24 cellular contexts compared by ENCODE assay signal in genomic region chr6:138226701-138227315, GRCh38. TPM values are rescaled to one million over a fixed set of nuclear protein-coding genes. Genes with fewer than 3 reads are reported as not detected.
DNase-seq lines count a peak whose midpoint lies in the region; ATAC-seq, FAIRE-seq and TF ChIP-seq lines count a peak whose summit lies in the region.
"Had no signal": no experiment of that assay in that cellular context is flagged by ENCODE, and none has a peak within 500 bp of the region (broad histone marks: within the 10 kb centered on the region; RNA-seq: fewer than 3 reads in every experiment).

No MANE protein-coding gene starts in this region.

- peaks cover 45% of the 10 kb centered on the region for H3K4me1 Mint-ChIP-seq in WTC11
- H3K4me1 Mint-ChIP-seq: T-cell had no signal

- peak overlapping the region; percentile 60 for H3K9ac ChIP-seq in mucosa of stomach (ENCODE audit: low read length)

- no peak for ATAC-seq in WTC11
- ATAC-seq in HG02981 (IDR thresholded peaks at IDR 0.05; ENCODE audit: unreplicated experiment), result no peak
- ATAC-seq in HG02840 (IDR thresholded peaks at IDR 0.05; ENCODE audit: low FRiP score, unreplicated experiment), result no peak
- ATAC-seq: left ventricle myocardium superior, T-cell had no signal

- H3K4me1 ChIP-seq in mucosa of stomach (ENCODE audit: control insufficient read depth, insufficient read depth, low read length), result peaks cover 69% of the 10 kb centered on the region
- H3K4me1 ChIP-seq: BE2C, right atrium auricular region had no signal

- TF ChIP-seq CTCF in D721Med (IDR thresholded peaks at IDR 0.05; ENCODE audit: insufficient read depth, missing control alignments) (no peak), WTC11 (IDR thresholded peaks at IDR 0.05) (no peak)

- H3K36me3 ChIP-seq in mucosa of stomach (ENCODE audit: control insufficient read depth, insufficient read depth, low read length), result no peaks in the 10 kb centered on the region
- H3K36me3 ChIP-seq: BE2C, right atrium auricular region had no signal

- H3K27me3 Mint-ChIP-seq in WTC11 (ENCODE audit: low read depth), result no peaks in the 10 kb centered on the region

- FAIRE-seq in D721Med (lab: Jason Lieb, UNC), result no peak
- FAIRE-seq: astrocyte, endothelial cell of umbilical vein, frontal cortex had no signal

- H3K36me3 Mint-ChIP-seq in WTC11, result no peaks in the 10 kb centered on the region
- H3K36me3 Mint-ChIP-seq: T-cell had no signal

- POLR2A ChIA-PET in WTC11 (lab: Charles Lee), result no interaction called here
- POLR2A ChIA-PET in HEK293T (lab: Yijun Ruan, JAX), result no interaction called here

- H3K4me3 Mint-ChIP-seq in WTC11, result no peak overlapping the region
- H3K4me3 Mint-ChIP-seq: activated T-cell treated with anti-CD3 and anti-CD28 coated beads, Interleukin-2, amount 50 U/mL, for 24 hours; T-cell had no signal

- H3K9me3 Mint-ChIP-seq in WTC11, result no peaks in the 10 kb centered on the region
- H3K9me3 Mint-ChIP-seq: activated T-cell treated with anti-CD3 and anti-CD28 coated beads, Interleukin-2, amount 50 U/mL, for 24 hours; T-cell had no signal

- DNase-seq in AG08395 (ENCODE audit: low spot score) (peak; percentile 47), D721Med (ENCODE audit: insufficient read length, low spot score) (peak; percentile 30), WTC11 (ENCODE audit: low spot score) (no peak), HEK293T (ENCODE audit: extremely low spot score) (no peak)
- DNase-seq: activated CD4-positive, alpha-beta T cell treated with anti-CD3 and anti-CD28 coated beads, Interleukin-2, amount 50 U/mL, for 48 hours; activated naive CD4-positive, alpha-beta T cell treated with anti-CD3 and anti-CD28 coated beads, Interleukin-2, amount 50 U/mL, for 16 hours; activated T-cell treated with anti-CD3 and anti-CD28 coated beads, Interleukin-2, amount 50 U/mL, for 24 hours; BE2C; left ventricle myocardium superior; NCI-H1694 treated with DMSO at 0.1 percent for 48 hours; SHP77; stimulated activated naive CD4-positive, alpha-beta T cell treated with Interleukin-2 at 50 U/mL for 16 hours; T-cell had no signal

- CTCF ChIA-PET in WTC11 (lab: Charles Lee) (interaction anchor here (1.3 kb wide), 1 partner anchor 16 kb away, joined by 3 read pairs; no protein-coding TSS in a partner anchor), HEK293T (lab: Yijun Ruan, JAX) (interaction anchor here (0.8 kb wide), 1 partner anchor 34 kb away, joined by 3 read pairs; no protein-coding TSS in a partner anchor)

- peak overlapping the region; percentile 6; the same call in 1 of the 2 replicates for H3K27ac Mint-ChIP-seq in WTC11
- H3K27ac Mint-ChIP-seq: activated T-cell treated with anti-CD3 and anti-CD28 coated beads, Interleukin-2, amount 50 U/mL, for 24 hours; T-cell had no signal

- no peak overlapping the region for H3K4me3 ChIP-seq in mucosa of stomach (ENCODE audit: low read length)
- H3K4me3 ChIP-seq: right atrium auricular region had no signal

- H3K27me3 ChIP-seq in mucosa of stomach (ENCODE audit: control insufficient read depth, insufficient read depth, low read length), result no peaks in the 10 kb centered on the region
- H3K27me3 ChIP-seq: right atrium auricular region had no signal

- no peaks in the 10 kb centered on the region for H3K9me3 ChIP-seq in mucosa of stomach (ENCODE audit: control insufficient read depth, low read length)
- H3K9me3 ChIP-seq: BE2C, right atrium auricular region had no signal

TF ChIP-seq in WTC11, 78 proteins besides CTCF, POLR2A, EP300 and RAD21 (continues in another document):
- no peak for TF ChIP-seq ATF1 (CRISPR knock-in tag; IDR thresholded peaks at IDR 0.05)
- no peak for TF ChIP-seq CREM (CRISPR knock-in tag; IDR thresholded peaks at IDR 0.05)
- no peak for TF ChIP-seq TP53 (CRISPR knock-in tag; IDR thresholded peaks at IDR 0.05)
- TF ChIP-seq SMAD4 (CRISPR knock-in tag; IDR thresholded peaks at IDR 0.05), result no peak
- TF ChIP-seq ZNF281 (CRISPR knock-in tag; IDR thresholded peaks at IDR 0.05), result no peak
- no peak for TF ChIP-seq NR3C1 (CRISPR knock-in tag; conservative IDR thresholded peaks at IDR 0.05; ENCODE audit: low read depth)
- TF ChIP-seq CBFB (CRISPR knock-in tag; IDR thresholded peaks at IDR 0.05; ENCODE audit: low read depth), result no peak

TF ChIP-seq in HEK293T, 16 proteins besides CTCF, POLR2A, EP300 and RAD21:
- no peak for TF ChIP-seq HDGF (IDR thresholded peaks at IDR 0.05; ENCODE audit: borderline replicate concordance)
- TF ChIP-seq LEF1 (IDR thresholded peaks at IDR 0.05; ENCODE audit: borderline replicate concordance), result no peak
- TF ChIP-seq SP1 (IDR thresholded peaks at IDR 0.05), result no peak
- no peak for TF ChIP-seq ELF4 (IDR thresholded peaks at IDR 0.05)
- no peak for TF ChIP-seq ZNF384 (IDR thresholded peaks at IDR 0.05)
- TF ChIP-seq FOXK2 (IDR thresholded peaks at IDR 0.05), result no peak
- TF ChIP-seq NFRKB (IDR thresholded peaks at IDR 0.05), result no peak
- TF ChIP-seq TARDBP (IDR thresholded peaks at IDR 0.05), result no peak
- TF ChIP-seq, protein P1, sequence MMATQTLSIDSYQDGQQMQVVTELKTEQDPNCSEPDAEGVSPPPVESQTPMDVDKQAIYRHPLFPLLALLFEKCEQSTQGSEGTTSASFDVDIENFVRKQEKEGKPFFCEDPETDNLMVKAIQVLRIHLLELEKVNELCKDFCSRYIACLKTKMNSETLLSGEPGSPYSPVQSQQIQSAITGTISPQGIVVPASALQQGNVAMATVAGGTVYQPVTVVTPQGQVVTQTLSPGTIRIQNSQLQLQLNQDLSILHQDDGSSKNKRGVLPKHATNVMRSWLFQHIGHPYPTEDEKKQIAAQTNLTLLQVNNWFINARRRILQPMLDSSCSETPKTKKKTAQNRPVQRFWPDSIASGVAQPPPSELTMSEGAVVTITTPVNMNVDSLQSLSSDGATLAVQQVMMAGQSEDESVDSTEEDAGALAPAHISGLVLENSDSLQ (IDR thresholded peaks at IDR 0.05), result no peak
- TF ChIP-seq CTBP1 (IDR thresholded peaks at IDR 0.05; ENCODE audit: borderline replicate concordance), result no peak
- no peak for TF ChIP-seq FOXA1 (IDR thresholded peaks at IDR 0.05)
- no peak for TF ChIP-seq BHLHE40 (IDR thresholded peaks at IDR 0.05; ENCODE audit: borderline replicate concordance)
- no peak for TF ChIP-seq FOXM1 (IDR thresholded peaks at IDR 0.05; ENCODE audit: borderline replicate concordance)
- no peak for TF ChIP-seq SUZ12 (IDR thresholded peaks at IDR 0.05)

RNA-seq across cellular contexts. Expression of gene PBOV1, which starts 8.5 kb away (rescaled TPM):
- total RNA-seq in WTC11 (2021), result not detected in 3 replicates
- total RNA-seq: astrocyte, endothelial cell of umbilical vein, frontal cortex, HT-29, left ventricle myocardium superior, LHCN-M2, mucosa of gallbladder, right atrium auricular region, T-cell, urinary bladder had no signal

Comparison
In these comparisons a context has a peak if more than half of its experiments do, and no peak if none do; other contexts are left out.
1. DNase-seq: peak in AG08395 (single experiment) and D721Med (single experiment); none in WTC11 (single experiment) and HEK293T (single experiment).